ENCODE assay signal across 23 cellular contexts in the genomic region with DNA sequence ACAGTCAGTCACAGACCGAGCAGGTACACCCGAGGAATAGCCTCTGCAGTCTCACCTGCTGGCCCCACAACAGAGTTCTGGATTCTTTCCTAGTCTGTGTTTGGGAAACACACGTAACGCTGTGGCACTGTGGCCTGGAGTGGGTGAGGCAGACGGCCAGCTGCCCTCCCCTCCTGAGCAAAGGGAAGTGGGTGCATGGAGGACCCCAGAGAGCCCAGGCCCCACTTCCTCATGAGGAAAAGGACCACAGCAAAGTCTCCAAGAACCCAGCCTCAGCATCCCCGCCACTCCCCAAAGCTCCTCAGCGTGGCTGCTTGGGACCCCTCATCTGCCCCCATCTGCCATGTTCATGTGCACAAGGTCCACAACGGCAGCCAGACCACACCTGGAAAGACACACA.
"Had no signal": no experiment of that assay in that cellular context is flagged by ENCODE, and none has a peak within 500 bp of the region (broad histone marks: within the 10 kb centered on the region; RNA-seq: fewer than 3 reads in every experiment).

No MANE protein-coding gene starts in this region.

- FAIRE-seq: HTR-8/SVneo had no signal

- H3K36me3 ChIP-seq: SJSA1 had no signal

- H3K4me1 ChIP-seq: SJSA1 had no signal

- DNase-seq: KBM-7, MV-4-11, NCI-H1048, NCI-H1105, NCI-H1417, NCI-H1436 treated with DMSO at 0.1 percent for 48 hours, NCI-H1694 treated with DMSO at 0.1 percent for 48 hours, NCI-H1930, NCI-H2081, NCI-H2107, NCI-H2227 treated with DMSO at 0.1 percent for 48 hours, NCI-H446, NCI-H510A, NCI-H524 treated with DMSO at 0.1 percent for 48 hours, NCI-H69, NCI-H774, SIG-M5 had no signal

- H3K4me3 ChIP-seq: SJSA1, SK-N-MC had no signal

- H3K27ac ChIP-seq: HL-60, RWPE1, SJSA1, SK-N-MC had no signal

- H3K27me3 ChIP-seq: SJSA1 had no signal

- ATAC-seq: Right ventricle myocardium inferior had no signal
